ENCODE assay signal across 2 cellular contexts in genomic region chr14:24366375-24366663, GRCh38.
TF ChIP-seq lines count a peak whose summit lies in the region.

No MANE protein-coding gene starts in this region.

TF ChIP-seq in GM12878, 131 proteins besides CTCF, POLR2A, EP300 and RAD21:
- TF ChIP-seq MLLT1 (IDR thresholded peaks at IDR 0.05), result peak; percentile 45; the same call in 1 of the 2 replicates
- TF ChIP-seq MXI1 (IDR thresholded peaks at IDR 0.05; ENCODE audit: low read depth, low read length), result 0 out of 2 replicates have a peak, but pooled peaks have one; percentile 49
- TF ChIP-seq ZNF384 (IDR thresholded peaks at IDR 0.05; ENCODE audit: borderline replicate concordance, low read depth, low read length), result peak; percentile 60; the same call in 1 of the 2 replicates
- no peak for TF ChIP-seq NR2F1 (conservative IDR thresholded peaks at IDR 0.05)
- 0 out of 2 replicates have a peak, but pooled peaks have one; percentile 7 for TF ChIP-seq TCF7 (IDR thresholded peaks at IDR 0.05; ENCODE audit: borderline replicate concordance)
TF ChIP-seq in GM12878: peak in this region for 4.

TF ChIP-seq in neural cell, 6 proteins besides CTCF, POLR2A, EP300 and RAD21:
- TF ChIP-seq EZH2 (IDR thresholded peaks at IDR 0.05; ENCODE audit: borderline replicate concordance, insufficient read depth, low read length, poor library complexity, severe bottlenecking) (no peak), SMC3 (conservative IDR thresholded peaks at IDR 0.05; ENCODE audit: poor library complexity) (no peak), MXI1 (conservative IDR thresholded peaks at IDR 0.05; ENCODE audit: poor library complexity, severe bottlenecking) (no peak), TAF1 (IDR thresholded peaks at IDR 0.05; ENCODE audit: low read depth) (no peak), REST (IDR thresholded peaks at IDR 0.05; ENCODE audit: borderline replicate concordance) (no peak), POLR2AphosphoS5 (IDR thresholded peaks at IDR 0.05) (no peak)
